ENCODE assay signal across 7 cellular contexts in the genomic region with DNA sequence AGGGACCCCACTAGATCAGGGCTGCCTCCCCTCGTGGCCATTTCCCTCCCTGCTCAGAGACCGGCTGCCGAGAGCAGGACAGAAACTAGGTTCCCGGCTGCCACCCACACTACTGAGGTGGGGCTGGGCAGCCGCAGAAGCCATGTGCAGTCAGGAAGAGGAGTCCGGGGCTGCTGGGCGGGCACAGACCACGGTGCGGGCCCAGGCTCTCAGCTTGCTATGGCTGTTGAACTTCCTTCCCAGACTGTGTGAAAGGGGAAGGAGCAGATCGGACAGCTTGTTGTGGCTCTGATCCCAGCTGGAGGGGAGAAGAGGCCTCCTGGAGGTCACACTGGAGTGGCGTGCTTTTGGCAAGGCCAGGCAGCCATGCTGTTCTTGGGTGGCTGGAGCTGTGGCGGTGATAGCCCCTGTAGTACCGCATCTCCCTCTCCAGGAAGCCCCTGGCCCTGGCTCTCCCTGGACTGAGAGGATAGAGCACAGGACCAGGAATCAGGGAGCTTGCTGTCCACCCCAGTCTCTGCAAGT. TPM values are rescaled to one million over a fixed set of nuclear protein-coding genes. Genes with fewer than 3 reads are reported as not detected.
DNase-seq lines count a peak whose midpoint lies in the region; ATAC-seq and TF ChIP-seq lines count a peak whose summit lies in the region.

No MANE protein-coding gene starts in this region.

- H3K27me3 Mint-ChIP-seq in endothelial cell (ENCODE audit: unreplicated experiment), result peaks cover 7% of the 10 kb centered on the region

- H3K27ac Mint-ChIP-seq in endothelial cell (ENCODE audit: unreplicated experiment), result no peak overlapping the region

- H3K36me3 Mint-ChIP-seq in endothelial cell (ENCODE audit: low read depth, unreplicated experiment), result peaks cover 7% of the 10 kb centered on the region

- TF ChIP-seq CTCF in endothelial cell (IDR thresholded peaks at IDR 0.05; ENCODE audit: unreplicated experiment), result no peak

- no peak overlapping the region for H3K4me3 Mint-ChIP-seq in endothelial cell (ENCODE audit: unreplicated experiment)

- peak; percentile 62 for ATAC-seq in HG03571 (IDR thresholded peaks at IDR 0.05; ENCODE audit: unreplicated experiment)

- peak; percentile 79 for DNase-seq in activated CD8-positive, alpha-beta memory T cell treated with anti-CD3 and anti-CD28 coated beads for 24 hours
- DNase-seq in head of caudate nucleus (peak in 37 of 42 donors; percentile 20 to 71 (median 49)), smooth muscle cell of the brain vasculature (ENCODE audit: low read depth, low spot score) (peak; percentile 67), NCI-H446 treated with DMSO at 0.1 percent for 48 hours (lab: John Stamatoyannopoulos, UW) (no peak), endothelial cell (ENCODE audit: low spot score) (no peak)
- DNase-seq in activated CD4-positive, CD25-positive, alpha-beta regulatory T cell treated with anti-CD3 and anti-CD28 coated beads, Interleukin-2, amount 50 U/mL, for 72 hours, result no peak

- intact Hi-C loops in head of caudate nucleus (cut with DNase I), result no loop called here

- H3K4me1 Mint-ChIP-seq in endothelial cell (ENCODE audit: unreplicated experiment), result peaks cover 62% of the 10 kb centered on the region

- H3K9me3 Mint-ChIP-seq in endothelial cell (ENCODE audit: unreplicated experiment), result no peaks in the 10 kb centered on the region

RNA-seq across cellular contexts. Expression of a gene that starts 56.8 kb away (rescaled TPM):
- total RNA-seq in endothelial cell (ENCODE audit: unreplicated experiment), result 162 TPM

Comparison
In these comparisons a context has a peak if more than half of its experiments do, and no peak if none do; other contexts are left out.
1. DNase-seq: peak in activated CD8-positive, alpha-beta memory T cell treated with anti-CD3 and anti-CD28 coated beads for 24 hours (single experiment), head of caudate nucleus (37 of 42) and smooth muscle cell of the brain vasculature (single experiment); none in NCI-H446 treated with DMSO at 0.1 percent for 48 hours (single experiment), endothelial cell (single experiment) and activated CD4-positive, CD25-positive, alpha-beta regulatory T cell treated with anti-CD3 and anti-CD28 coated beads, Interleukin-2, amount 50 U/mL, for 72 hours (single experiment).